ENCODE assay signal across 20 cellular contexts in genomic region chrY:14829366-14829885, GRCh38.
DNase-seq lines count a peak whose midpoint lies in the region; ATAC-seq and FAIRE-seq lines count a peak whose summit lies in the region.
"Had no signal": no experiment of that assay in that cellular context is flagged by ENCODE, and none has a peak within 500 bp of the region (broad histone marks: within the 10 kb centered on the region; RNA-seq: fewer than 3 reads in every experiment).

No MANE protein-coding gene starts in this region.

- H3K9me3 ChIP-seq in SJSA1 (replicated peaks) = no peaks in the 10 kb centered on the region

- H3K27ac ChIP-seq in SJSA1 = peak overlapping the region; percentile 78
- H3K27ac ChIP-seq: SK-N-MC had no signal

- H3K4me3 ChIP-seq in SJSA1 = no peak overlapping the region
- H3K4me3 ChIP-seq: SK-N-MC had no signal

- no peaks in the 10 kb centered on the region for H3K36me3 ChIP-seq in SJSA1

- peaks cover 27% of the 10 kb centered on the region for H3K4me1 ChIP-seq in SJSA1 (replicated peaks)

- peak; percentile 64 for DNase-seq in Ammon's horn (ENCODE audit: low spot score)
- no peak for DNase-seq in SJSA1 (ENCODE audit: low read depth in 1 of 2, low spot score in 2 of 2)
- peak; percentile 33 for DNase-seq in fibroblast of gingiva (ENCODE audit: low read depth)
- peak; percentile 80 for DNase-seq in pons (ENCODE audit: low spot score)
- no peak for DNase-seq in frontal cortex (ENCODE audit: low spot score in 2 of 2)
- DNase-seq in stimulated activated naive CD4-positive, alpha-beta T cell treated with Interleukin-2 at 50 U/mL for 16 hours (lab: John Stamatoyannopoulos, UW) = no peak
- DNase-seq in NCI-H510A (lab: John Stamatoyannopoulos, UW) = no peak
- DNase-seq: AML-193; CD4-positive, CD25-positive, alpha-beta regulatory T cell; KBM-7; NCI-H1092; NCI-H146; NCI-H2081; NCI-H774 had no signal

- no peaks in the 10 kb centered on the region for H3K27me3 ChIP-seq in SJSA1 (replicated peaks)

- no peak for ATAC-seq in GM18861 (IDR thresholded peaks at IDR 0.05; ENCODE audit: unreplicated experiment)
- ATAC-seq: Panc1, Right ventricle myocardium inferior had no signal

- FAIRE-seq in frontal cortex (lab: Jason Lieb, UNC) = no peak
- FAIRE-seq: A204.1, H54 had no signal

Comparison
In these comparisons a context has a peak if more than half of its experiments do, and no peak if none do; other contexts are left out.
1. DNase-seq: peak in Ammon's horn (single experiment), fibroblast of gingiva (single experiment) and pons (single experiment); none in SJSA1 (0 of 2), frontal cortex (0 of 2), stimulated activated naive CD4-positive, alpha-beta T cell treated with Interleukin-2 at 50 U/mL for 16 hours (single experiment) and NCI-H510A (single experiment).